In genomic region chr13:77544365-77544764, GRCh38 we compare ENCODE assay signal across 10 cellular contexts. TPM values are rescaled to one million over a fixed set of nuclear protein-coding genes. Genes with fewer than 3 reads are reported as not detected.
DNase-seq lines count a peak whose midpoint lies in the region; ATAC-seq, FAIRE-seq and TF ChIP-seq lines count a peak whose summit lies in the region.
"Had no signal": no experiment of that assay in that cellular context is flagged by ENCODE, and none has a peak within 500 bp of the region (broad histone marks: within the 10 kb centered on the region; RNA-seq: fewer than 3 reads in every experiment).

No MANE protein-coding gene starts in this region.

- ATAC-seq in right lobe of liver (peak; percentile 63 to 67 (median 66)), HepG2 (no peak)

- 15% methylated on average over 1 of the region's 1 CpG for whole genome bisulfite sequencing in right lobe of liver (ENCODE audit: insufficient coverage, low coverage, low lambda C conversion rate, missing lambda C conversion rate)
- WGBS in HepG2 (ENCODE audit: low lambda C conversion rate): 2% methylated on average over 1 of the region's 1 CpG

- no TSS peak for BruUV-seq in HepG2 (replicated peaks; lab: Mats Ljungman, UMichigan)

- no peak overlapping the region for H3K4me2 ChIP-seq in HepG2 (ENCODE audit: low read depth, low read length)

- H4K20me1 ChIP-seq in HepG2 (ENCODE audit: insufficient read depth, low read length): no peaks in the 10 kb centered on the region

- TF ChIP-seq EP300 in HepG2 (IDR thresholded peaks at IDR 0.05; ENCODE audit: low read depth in 2 of 2, low read length in 2 of 2) (no peak), HepG2 (CRISPR knock-in tag; IDR thresholded peaks at IDR 0.05; ENCODE audit: borderline replicate concordance) (no peak)

- H3K9ac ChIP-seq in HepG2 (ENCODE audit: insufficient read depth, low read depth, low read length) (no peak overlapping the region), colonic mucosa (ENCODE audit: low read depth in 2 of 2, low read length in 2 of 2) (no peak overlapping the region)

- FAIRE-seq in HepG2 (lab: Jason Lieb, UNC): no peak
- FAIRE-seq in RCC 7860 (lab: Jason Lieb, UNC): no peak

- H3K4me3 ChIP-seq in right lobe of liver (no peak overlapping the region), HepG2 (replicated peaks in 1 of 3; ENCODE audit: insufficient read depth in 1 of 3, low read depth in 2 of 3, low read length in 3 of 3) (no peak overlapping the region), colonic mucosa (no peak overlapping the region)

- H3K4me1 ChIP-seq in right lobe of liver (no peaks in the 10 kb centered on the region), HepG2 (ENCODE audit: insufficient read depth, low read length) (no peaks in the 10 kb centered on the region), colonic mucosa (no peaks in the 10 kb centered on the region)

- no peak overlapping the region for H2AFZ ChIP-seq in HepG2 (ENCODE audit: low read length)

- CTCF ChIA-PET in HepG2 (lab: Yijun Ruan, JAX; ENCODE audit: low intra/inter-chr PET ratio, low total read pairs): no interaction called here

- H3K9me3 ChIP-seq in right lobe of liver: no peaks in the 10 kb centered on the region
- H3K9me3 ChIP-seq in HepG2 (ENCODE audit: low read length): no peaks in the 10 kb centered on the region
- no peaks in the 10 kb centered on the region for H3K9me3 ChIP-seq in colonic mucosa

- intact Hi-C loops in right lobe of liver (cut with DNase I): no loop called here
- intact Hi-C loops in HepG2 (cut with micrococcal nuclease; ENCODE audit: unreplicated experiment): no loop called here
- intact Hi-C loops in colonic mucosa (cut with DNase I): no loop called here

- H3K27ac ChIP-seq in right lobe of liver (no peak overlapping the region), HepG2 (ENCODE audit: extremely low read length, insufficient read depth, low read length) (no peak overlapping the region), colonic mucosa (no peak overlapping the region)

- no peaks in the 10 kb centered on the region for H3K36me3 ChIP-seq in right lobe of liver
- H3K36me3 ChIP-seq in HepG2 (replicated peaks in 1 of 2; ENCODE audit: control insufficient read depth in 1 of 2, insufficient read depth in 2 of 2, low read length in 2 of 2): no peaks in the 10 kb centered on the region
- H3K36me3 ChIP-seq in colonic mucosa: no peaks in the 10 kb centered on the region

- in situ Hi-C loops in HepG2 (cut with HindIII; ENCODE audit: extremely low pct_ligation_motif_present, low pct_unique_long_range_greater_than_20kb): no loop called here

- TF ChIP-seq CTCF in right lobe of liver (IDR thresholded peaks at IDR 0.05) (no peak), HepG2 (CRISPR knock-in tag; IDR thresholded peaks at IDR 0.05) (no peak), colonic mucosa (IDR thresholded peaks at IDR 0.05) (no peak)

- POLR2A ChIA-PET in HepG2 (lab: Yijun Ruan, JAX): no interaction called here

- H3K27me3 ChIP-seq in right lobe of liver: no peaks in the 10 kb centered on the region
- no peaks in the 10 kb centered on the region for H3K27me3 ChIP-seq in HepG2 (ENCODE audit: control insufficient read depth in 1 of 2, insufficient read depth in 2 of 2, low read length in 2 of 2)
- no peaks in the 10 kb centered on the region for H3K27me3 ChIP-seq in colonic mucosa

- no peaks in the 10 kb centered on the region for H3K79me2 ChIP-seq in HepG2 (ENCODE audit: insufficient read depth, low read length)

- DNase-seq in right lobe of liver (peak in 2 of 3 donors; percentile 23 to 53), HepG2 (ENCODE audit: low spot score) (no peak), colonic mucosa (peak; percentile 19), medulla oblongata (ENCODE audit: extremely low spot score) (peak; percentile 72), RCC 7860 (ENCODE audit: low spot score) (no peak), NCI-H748 treated with DMSO at 0.1 percent for 48 hours (lab: John Stamatoyannopoulos, UW) (no peak), GDM1 (lab: John Stamatoyannopoulos, UW) (no peak), epidermal melanocyte (ENCODE audit: insufficient read length, low spot score) (no peak)
- DNase-seq: stimulated activated CD4-positive, alpha-beta T cell treated with anti-CD3 and anti-CD28 coated beads, Interleukin-4, amount 100 ng/mL, for 24 hours had no signal

- TF ChIP-seq POLR2A in right lobe of liver (IDR thresholded peaks at IDR 0.05): no peak
- no peak for TF ChIP-seq POLR2A in HepG2 (IDR thresholded peaks at IDR 0.05; ENCODE audit: insufficient read depth in 1 of 2, low read depth in 2 of 2, low read length in 2 of 2)

- TF ChIP-seq RAD21 in HepG2 (CRISPR knock-in tag; IDR thresholded peaks at IDR 0.05): no peak

TF ChIP-seq in HepG2, 621 proteins besides CTCF, POLR2A, EP300 and RAD21 (continues in another document):
- TF ChIP-seq ARID3A (IDR thresholded peaks at IDR 0.05; ENCODE audit: low read depth, low read length) (no peak), RERE (CRISPR knock-in tag; IDR thresholded peaks at IDR 0.05; ENCODE audit: low read depth) (no peak), ZNF530 (CRISPR knock-in tag; IDR thresholded peaks at IDR 0.05; ENCODE audit: low read depth) (no peak), KLF11 (CRISPR knock-in tag; IDR thresholded peaks at IDR 0.05) (no peak)

RNA-seq across cellular contexts. Expression of gene SCEL, which starts 8.9 kb away (rescaled TPM):
- total RNA-seq in right lobe of liver (not detected), HepG2 (2016; rRNA removed; fragmentation: Illumina TruSeq; extraction: Trizol) (not detected in 2 replicates), colonic mucosa (1 to 10 TPM; 2.2 to 2.3 TPM)
- not detected in 2 replicates for total RNA-seq in HepG2 (2016; cell fraction: cytosol; rRNA removed; fragmentation: Illumina TruSeq; extraction: Trizol; ENCODE audit: low read depth)
- total RNA-seq in HepG2 (2016; cell fraction: insoluble cytoplasmic fraction; rRNA removed; fragmentation: Illumina TruSeq; extraction: Trizol): not detected in 2 replicates
- not detected in 2 replicates for total RNA-seq in HepG2 (2016; cell fraction: membrane; rRNA removed; fragmentation: Illumina TruSeq; extraction: Trizol)
- not detected in 2 replicates for total RNA-seq in HepG2 (2016; cell fraction: nucleus; rRNA removed; fragmentation: Illumina TruSeq; extraction: Trizol)
- polyA plus RNA-seq in HepG2 (2011; rRNA removed): not detected in 2 replicates
- polyA plus RNA-seq in HepG2 (2011; cell fraction: cytosol; rRNA removed): not detected in 2 replicates
- 0.07 TPM in 1 of 2 replicates, not detected in the other for polyA plus RNA-seq in HepG2 (2011; cell fraction: nucleus; rRNA removed)
- polyA plus RNA-seq in HepG2 (2012): not detected in 2 replicates
- polyA plus RNA-seq in HepG2 (2016; cell fraction: cytosol; fragmentation: Illumina TruSeq; extraction: Trizol; ENCODE audit: low read depth): not detected in 2 replicates
- polyA plus RNA-seq in HepG2 (2016; cell fraction: insoluble cytoplasmic fraction; fragmentation: Illumina TruSeq; extraction: Trizol; ENCODE audit: low read depth): not detected in 2 replicates
- polyA plus RNA-seq in HepG2 (2016; cell fraction: membrane; fragmentation: Illumina TruSeq; extraction: Trizol; ENCODE audit: low read depth): not detected in 2 replicates
- not detected in 2 replicates for polyA plus RNA-seq in HepG2 (2016; cell fraction: nucleus; fragmentation: Illumina TruSeq; extraction: Trizol; ENCODE audit: insufficient read depth, low read depth)
- not detected in 2 replicates for polyA minus RNA-seq in HepG2 (2011; rRNA and poly(A)+ RNA removed; ENCODE audit: low replicate concordance)
- polyA minus RNA-seq in HepG2 (2011; cell fraction: cytosol; rRNA and poly(A)+ RNA removed): not detected in 2 replicates
- polyA minus RNA-seq in HepG2 (2011; cell fraction: nucleus; rRNA and poly(A)+ RNA removed): not detected in 2 replicates
- polyA plus RNA-seq: AG04450 had no signal

Comparison
In these comparisons a context has a peak if more than half of its experiments do, and no peak if none do; other contexts are left out.
1. DNase-seq: peak in right lobe of liver (2 of 3), colonic mucosa (single experiment) and medulla oblongata (single experiment); none in HepG2 (single experiment), RCC 7860 (single experiment), NCI-H748 treated with DMSO at 0.1 percent for 48 hours (single experiment), GDM1 (single experiment) and epidermal melanocyte (single experiment).